Comparison of ENCODE assay signal across 24 cellular contexts in genomic region chr4:129908117-129908516, GRCh38.
"Had no signal": no experiment of that assay in that cellular context is flagged by ENCODE, and none has a peak within 500 bp of the region (broad histone marks: within the 10 kb centered on the region; RNA-seq: fewer than 3 reads in every experiment).

No MANE protein-coding gene starts in this region.

- ATAC-seq: esophagus mucosa, gastrocnemius medialis, heart right ventricle, left cardiac atrium, left lung, left ventricle myocardium superior, lower lobe of right lung, mucosa of descending colon had no signal

- H3K27me3 Mint-ChIP-seq: naive B cell had no signal

- DNase-seq: dermis blood vessel endothelial cell; dorsolateral prefrontal cortex; effector CD4-positive, alpha-beta T cell; effector memory CD4-positive, alpha-beta T cell; erythroblast; esophagus squamous epithelium; foreskin fibroblast; foreskin melanocyte; gastrocnemius medialis; glutamatergic neuron; head of caudate nucleus; heart right ventricle; hippocampal formation; left cardiac atrium; left lung; left ventricle myocardium superior; lower lobe of right lung; mesenchymal stem cell; mucosa of descending colon; naive B cell had no signal

- H3K4me3 ChIP-seq: coronary artery, dorsolateral prefrontal cortex, esophagus squamous epithelium, gastrocnemius medialis, heart right ventricle, left lung, lower lobe of right lung, mucosa of descending colon had no signal

- H3K36me3 ChIP-seq: esophagus squamous epithelium, gastrocnemius medialis, heart right ventricle, left lung, lower lobe of right lung had no signal

- H3K27ac Mint-ChIP-seq: mesothelial cell of epicardium, naive B cell had no signal

- H3K4me1 ChIP-seq: esophagus squamous epithelium, gastrocnemius medialis, heart right ventricle, left lung, lower lobe of right lung had no signal

- H3K27me3 ChIP-seq: dorsolateral prefrontal cortex, esophagus squamous epithelium, gastrocnemius medialis, heart right ventricle, left lung had no signal

- H3K4me3 Mint-ChIP-seq: mesothelial cell of epicardium, naive B cell had no signal

- H3K9me3 ChIP-seq: gastrocnemius medialis, left lung, lower lobe of right lung, mucosa of descending colon had no signal

- H3K36me3 Mint-ChIP-seq: mesothelial cell of epicardium, naive B cell had no signal

- H3K4me1 Mint-ChIP-seq: mesothelial cell of epicardium, naive B cell had no signal

- H3K27ac ChIP-seq: coronary artery, dorsolateral prefrontal cortex, epithelial cell of prostate, esophagus squamous epithelium, gastrocnemius medialis, heart right ventricle, left lung, lower lobe of right lung had no signal
